ENCODE assay signal across 1 cellular context in genomic region chr2:190478572-190478971, GRCh38.
TF ChIP-seq lines count a peak whose summit lies in the region.

No MANE protein-coding gene starts in this region.

TF ChIP-seq in WTC11, 78 proteins besides CTCF, POLR2A, EP300 and RAD21 (continued from another document):
- no peak for TF ChIP-seq E2F4 (CRISPR knock-in tag; IDR thresholded peaks at IDR 0.05; ENCODE audit: borderline replicate concordance, low read depth)
- TF ChIP-seq NFE2L1 (CRISPR knock-in tag; IDR thresholded peaks at IDR 0.05): no peak
- TF ChIP-seq RORB (CRISPR knock-in tag; IDR thresholded peaks at IDR 0.05): no peak
- no peak for TF ChIP-seq ZNF219 (CRISPR knock-in tag; IDR thresholded peaks at IDR 0.05; ENCODE audit: borderline replicate concordance)
- no peak for TF ChIP-seq ZNF396 (CRISPR knock-in tag; IDR thresholded peaks at IDR 0.05; ENCODE audit: borderline replicate concordance)
- no peak for TF ChIP-seq AR (CRISPR knock-in tag; IDR thresholded peaks at IDR 0.05)
